In genomic region chr6:117547688-117548621, GRCh38 we compare ENCODE assay signal across 8 cellular contexts. TPM values are rescaled to one million over a fixed set of nuclear protein-coding genes. Genes with fewer than 3 reads are reported as not detected.
A peak's percentile ranks its signal among the peaks of the same experiment; 100 is the strongest.
DNase-seq lines count a peak whose midpoint lies in the region; ATAC-seq and TF ChIP-seq lines count a peak whose summit lies in the region.

No MANE protein-coding gene starts in this region.

- peak overlapping the region; percentile 74 for H3K27ac ChIP-seq in IMR-90 (ENCODE audit: insufficient read depth, low read length)
- H3K27ac ChIP-seq in esophagus squamous epithelium = peak overlapping the region in 1 of 4 donors; percentile 4
- no peak overlapping the region for H3K27ac ChIP-seq in neural cell (ENCODE audit: low read length)
- H3K27ac ChIP-seq in thyroid gland = peak overlapping the region; percentile 23 to 72 (median 66)

- no peaks in the 10 kb centered on the region for H3F3A ChIP-seq in neural cell (ENCODE audit: insufficient read depth, low read length, poor library complexity, severe bottlenecking)

- H4K20me1 ChIP-seq in IMR-90 (ENCODE audit: insufficient read depth, low read length) = peaks cover 4% of the 10 kb centered on the region; the same call in 1 of the 2 replicates
- H4K20me1 ChIP-seq in neural cell (ENCODE audit: insufficient read depth) = no peaks in the 10 kb centered on the region

- H3K79me1 ChIP-seq in IMR-90 (ENCODE audit: low read depth in 1 of 2, low read length in 2 of 2) = peaks cover 0 to 39% of the 10 kb centered on the region in 2 experiments; a peak in 2 of 4 replicates

- intact Hi-C loops in IMR-90 (cut with micrococcal nuclease) = loop anchor here (2.0 kb wide), 1 partner anchor 65 kb away; the partner anchor contains the start of gene DCBLD1
- intact Hi-C loops in esophagus squamous epithelium (cut with DNase I) = no loop called here
- intact Hi-C loops in thyroid gland (cut with DNase I) = loop anchor here (10.0 kb wide), 1 partner anchor 47 kb away; no protein-coding TSS in a partner anchor

- in situ Hi-C loops in IMR-90 (cut with MboI; ENCODE audit: low sequenced_read_pairs) = no loop called here

- TF ChIP-seq POLR2A in IMR-90 (IDR thresholded peaks at IDR 0.05; ENCODE audit: low read depth, low read length) (no peak), esophagus squamous epithelium (IDR thresholded peaks at IDR 0.05) (no peak), thyroid gland (IDR thresholded peaks at IDR 0.05) (peak in 1 of 2 donors; percentile 78)

- ATAC-seq in IMR-90 (ENCODE audit: low read depth) = peak; percentile 44

- H3K9me2 ChIP-seq in neural cell (ENCODE audit: insufficient read depth, low read length) = no peaks in the 10 kb centered on the region

- POLR2A ChIA-PET in IMR-90 (lab: Charles Lee; ENCODE audit: unreplicated experiment) = no interaction called here

- peak overlapping the region; percentile 91 for H3K23ac ChIP-seq in IMR-90 (ENCODE audit: low read depth, low read length)

- H3K36me3 ChIP-seq in IMR-90 (ENCODE audit: control insufficient read depth, insufficient read depth, low read length) (peaks cover 20% of the 10 kb centered on the region), esophagus squamous epithelium (peaks cover 0 to 49% (median 0%) of the 10 kb centered on the region in 3 donors), neural cell (ENCODE audit: insufficient read depth, low read length) (no peaks in the 10 kb centered on the region), thyroid gland (peaks cover 5 to 8% of the 10 kb centered on the region in 2 donors)

- peak overlapping the region; percentile 53 for H3K4me2 ChIP-seq in IMR-90 (ENCODE audit: low read depth, low read length)
- no peak overlapping the region for H3K4me2 ChIP-seq in neural cell (ENCODE audit: low read length)

- H3K27me3 ChIP-seq in IMR-90 (ENCODE audit: control insufficient read depth, insufficient read depth, low read length) = no peaks in the 10 kb centered on the region
- no peaks in the 10 kb centered on the region for H3K27me3 ChIP-seq in esophagus squamous epithelium
- H3K27me3 ChIP-seq in neural cell (ENCODE audit: insufficient read depth, low read depth, low read length) = no peaks in the 10 kb centered on the region
- no peaks in the 10 kb centered on the region for H3K27me3 ChIP-seq in thyroid gland

- H3K9ac ChIP-seq in IMR-90 (ENCODE audit: low read depth, low read length) (peak overlapping the region; percentile 3), neural cell (ENCODE audit: low read length) (no peak overlapping the region)

- TF ChIP-seq CTCF in IMR-90 (conservative IDR thresholded peaks at IDR 0.05; ENCODE audit: low read depth, low read length) (no peak), esophagus squamous epithelium (IDR thresholded peaks at IDR 0.05) (no peak), neural cell (IDR thresholded peaks at IDR 0.05; ENCODE audit: poor library complexity, severe bottlenecking) (no peak), thyroid gland (IDR thresholded peaks at IDR 0.05) (peak in 1 of 6 experiments; percentile 30)

- no peaks in the 10 kb centered on the region for H3K79me2 ChIP-seq in neural cell (replicated peaks; ENCODE audit: insufficient read depth, low read length)

- peak overlapping the region; percentile 36 to 84 for H4K8ac ChIP-seq in IMR-90 (ENCODE audit: low read depth in 2 of 2, low read length in 2 of 2)

- WGBS in IMR-90 (ENCODE audit: extremely low coverage in 2 of 2, insufficient read length in 1 of 2), 2 experiments = 41% methylated on average over 8 of the region's 64 CpGs; no CpG with 5 or more reads in 1 of the 2 experiments
- WGBS in esophagus squamous epithelium, 2 donors = 64 to 71% methylated on average over 9 to 11 of the region's 64 CpGs
- WGBS in thyroid gland, 2 donors = 35 to 41% methylated on average over 14 to 18 of the region's 64 CpGs

- H4K91ac ChIP-seq in IMR-90 (ENCODE audit: insufficient read depth, low read depth, low read length) = peak overlapping the region; percentile 80

- peak overlapping the region; percentile 51 for H4K5ac ChIP-seq in IMR-90 (ENCODE audit: low read depth, low read length)

- H2BK5ac ChIP-seq in IMR-90 (ENCODE audit: low read depth, low read length, poor library complexity, severe bottlenecking) = peak overlapping the region; percentile 91

- H2BK120ac ChIP-seq in IMR-90 (ENCODE audit: low read depth, low read length) = peak overlapping the region; percentile 95

- peak overlapping the region; percentile 88 for H3K4ac ChIP-seq in IMR-90 (ENCODE audit: low read depth, low read length)

- H3K56ac ChIP-seq in IMR-90 (ENCODE audit: extremely low read depth, insufficient read depth, low read length) = peak overlapping the region; percentile 78

- peak overlapping the region; percentile 86 for H2AFZ ChIP-seq in IMR-90 (replicated peaks; ENCODE audit: low read length, poor library complexity)
- H2AFZ ChIP-seq in neural cell (ENCODE audit: low read depth, low read length) = no peak overlapping the region

- H3K4me1 ChIP-seq in IMR-90 (ENCODE audit: control insufficient read depth, insufficient read depth, low read length) (peaks cover 22% of the 10 kb centered on the region), esophagus squamous epithelium (peaks cover 0 to 30% (median 0%) of the 10 kb centered on the region in 3 donors), thyroid gland (peaks cover 10 to 27% of the 10 kb centered on the region in 2 donors)

- H3K9me1 ChIP-seq in IMR-90 (ENCODE audit: insufficient read depth, low read length) = peaks cover 13% of the 10 kb centered on the region

- peak overlapping the region; percentile 92 for H2AK9ac ChIP-seq in IMR-90 (replicated peaks; ENCODE audit: low read depth, low read length, poor library complexity)

- peak; percentile 20 for DNase-seq in NCI-H2029 (lab: John Stamatoyannopoulos, UW)
- no peak for DNase-seq in NCI-H2029 treated with DMSO at 0.1 percent for 48 hours (lab: John Stamatoyannopoulos, UW)
- DNase-seq in IMR-90 = peak; percentile 54
- DNase-seq in activated T-cell treated with anti-CD3 and anti-CD28 coated beads for 48 hours (ENCODE audit: low read depth) = peak; percentile 19
- DNase-seq in esophagus squamous epithelium (lab: John Stamatoyannopoulos, UW) = no peak
- peak; percentile 90 to 92 for DNase-seq in thyroid gland
- DNase-seq in NCI-H128 (lab: John Stamatoyannopoulos, UW; ENCODE audit: unreplicated experiment) = no peak

- no TSS peak for BruUV-seq in IMR-90 (replicated peaks; lab: Mats Ljungman, UMichigan)

- H3K9me3 ChIP-seq in IMR-90 (ENCODE audit: control insufficient read depth, insufficient read depth, low read length) (no peaks in the 10 kb centered on the region), esophagus squamous epithelium (no peaks in the 10 kb centered on the region), neural cell (ENCODE audit: low read length) (no peaks in the 10 kb centered on the region), thyroid gland (no peaks in the 10 kb centered on the region)

- dilution Hi-C loops in IMR-90 (cut with HindIII; ENCODE audit: low sequenced_read_pairs, unreplicated experiment) = no loop called here

- H3K18ac ChIP-seq in IMR-90 (ENCODE audit: low read depth, low read length) = peak overlapping the region; percentile 49

- no peak for TF ChIP-seq RAD21 in IMR-90 (IDR thresholded peaks at IDR 0.05; ENCODE audit: low read length)
- no peak for TF ChIP-seq RAD21 in neural cell (conservative IDR thresholded peaks at IDR 0.05)

- H3K4me3 ChIP-seq in IMR-90 (ENCODE audit: insufficient read depth, low read depth, low read length) (no peak overlapping the region), esophagus squamous epithelium (peak overlapping the region; percentile 14 to 54 (median 32)), neural cell (ENCODE audit: low read length) (peak overlapping the region; percentile 55), thyroid gland (replicated peaks in 1 of 3) (peak overlapping the region; percentile 14 to 41 (median 32))

- H2BK20ac ChIP-seq in IMR-90 (ENCODE audit: low read depth, low read length) = peak overlapping the region; percentile 82

- peak overlapping the region; percentile 82 for H3K14ac ChIP-seq in IMR-90 (replicated peaks; ENCODE audit: low read depth, low read length)

- TF ChIP-seq EP300 in neural cell (conservative IDR thresholded peaks at IDR 0.05; ENCODE audit: poor library complexity, severe bottlenecking) = no peak

- CTCF ChIA-PET in IMR-90 (lab: Yijun Ruan, JAX) = interaction anchor here (0.6 to 0.9 kb wide), 2 partner anchors 63 to 948 kb away, joined by 3 to 4 read pairs; no protein-coding TSS in a partner anchor

- peak overlapping the region; percentile 91 for H2AK5ac ChIP-seq in IMR-90 (ENCODE audit: low read depth, low read length)

- H2BK15ac ChIP-seq in IMR-90 (ENCODE audit: low read depth, low read length) = peak overlapping the region; percentile 35; the same call in 2 of the 3 replicates

TF ChIP-seq in IMR-90, 13 proteins besides CTCF, POLR2A, EP300 and RAD21 (continues in another document):
- no peak for TF ChIP-seq CHD1 (IDR thresholded peaks at IDR 0.05; ENCODE audit: low read depth, low read length)
- TF ChIP-seq BHLHE40 (IDR thresholded peaks at IDR 0.05; ENCODE audit: low read depth, low read length) = peak; percentile 91
- TF ChIP-seq RCOR1 (IDR thresholded peaks at IDR 0.05; ENCODE audit: insufficient replicate concordance, low read length) = no peak
- no peak for TF ChIP-seq FOS (IDR thresholded peaks at IDR 0.05; ENCODE audit: low read depth, low read length)
- TF ChIP-seq MAFK (IDR thresholded peaks at IDR 0.05; ENCODE audit: low read depth, low read length) = no peak

RNA-seq across cellular contexts. Expression of gene GOPC, which starts 54.4 kb away (rescaled TPM):
- 23.8 and 50.3 TPM in 2 replicates for total RNA-seq in IMR-90 (2012; rRNA removed)
- polyA plus RNA-seq in IMR-90 (2012; rRNA removed) = 18.6 and 23.4 TPM in 2 replicates
- polyA plus RNA-seq in IMR-90 (2012; cell fraction: cytosol; rRNA removed) = 5.3 and 7.8 TPM in 2 replicates
- 7.5 and 42.5 TPM in 2 replicates for polyA plus RNA-seq in IMR-90 (2012; cell fraction: nucleus; rRNA removed; ENCODE audit: low replicate concordance)
- 10 to 100 TPM; 11.0 to 22.9 (median 16.7) TPM for total RNA-seq in esophagus squamous epithelium
- polyA plus RNA-seq in neural cell = 63.1 and 69.2 TPM in 2 replicates
- 84.7 and 85.9 TPM in 2 replicates for polyA minus RNA-seq in neural cell
- 10 to 100 TPM; 37.9 to 49.5 (median 41.7) TPM for total RNA-seq in thyroid gland

Comparison
In these comparisons a context has a peak if more than half of its experiments do, and no peak if none do; other contexts are left out.
1. DNase-seq: peak in NCI-H2029 (single experiment), IMR-90 (single experiment), activated T-cell treated with anti-CD3 and anti-CD28 coated beads for 48 hours (single experiment) and thyroid gland (2 of 2); none in NCI-H2029 treated with DMSO at 0.1 percent for 48 hours (single experiment), esophagus squamous epithelium (single experiment) and NCI-H128 (single experiment).